In the genomic region with DNA sequence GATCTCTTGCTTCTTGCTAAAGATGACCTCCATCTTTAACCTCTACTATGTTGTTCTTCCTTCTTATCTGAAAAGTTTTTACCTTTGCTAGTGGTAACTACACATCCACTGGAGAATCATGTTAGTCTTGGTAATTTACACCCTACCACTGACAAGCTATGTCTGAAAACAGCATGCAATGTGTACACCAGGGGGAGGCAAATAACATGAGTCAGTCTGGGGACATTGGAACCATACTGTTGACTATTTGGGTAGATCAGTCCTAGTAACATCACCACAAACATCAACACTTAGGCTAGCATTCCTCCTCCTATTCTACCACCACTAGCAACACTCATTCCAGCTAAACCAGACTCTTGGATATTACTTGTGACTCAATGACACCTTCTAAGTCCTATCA, we compare ENCODE assay signal across 13 cellular contexts.
"Had no signal": no experiment of that assay in that cellular context is flagged by ENCODE, and none has a peak within 500 bp of the region (broad histone marks: within the 10 kb centered on the region; RNA-seq: fewer than 3 reads in every experiment).

No MANE protein-coding gene starts in this region.

- H3K27ac ChIP-seq: brain microvascular endothelial cell, neutrophil, parathyroid adenoma, vagina had no signal

- ATAC-seq: effector memory CD8-positive, alpha-beta T cell; naive thymus-derived CD8-positive, alpha-beta T cell; stimulated activated memory B cell treated with anti-CD40 and anti-IgM and Interleukin-4, amounts not matched to agents 10 μg/mL and 1 μg/mL and 100 μg/mL, for 72 hours had no signal

- DNase-seq: activated CD4-positive, CD25-positive, alpha-beta regulatory T cell treated with anti-CD3 and anti-CD28 coated beads, Interleukin-2, amount 50 U/mL, for 72 hours; activated naive CD4-positive, alpha-beta T cell treated with Interleukin-2 at 50 U/mL for 16 hours; activated T-cell treated with anti-CD3 and anti-CD28 coated beads for 4 hours; anterior cingulate cortex; brain microvascular endothelial cell; dermis blood vessel endothelial cell; effector memory CD8-positive, alpha-beta T cell; naive thymus-derived CD8-positive, alpha-beta T cell; T-helper 9 cell had no signal

- H3K4me3 ChIP-seq: vagina had no signal

- H3K36me3 ChIP-seq: brain microvascular endothelial cell, neutrophil, vagina had no signal

- H3K9ac ChIP-seq: parathyroid adenoma had no signal

- H2AFZ ChIP-seq: parathyroid adenoma had no signal

- H3K4me1 ChIP-seq: parathyroid adenoma, vagina had no signal

- H3K9me3 ChIP-seq: neutrophil, vagina had no signal

- H3K27me3 ChIP-seq: brain microvascular endothelial cell, neutrophil, vagina had no signal
